In genomic region chr10:48684792-48685651, GRCh38 we compare ENCODE assay signal across 8 cellular contexts. TPM values are rescaled to one million over a fixed set of nuclear protein-coding genes. Genes with fewer than 3 reads are reported as not detected.
A peak's percentile ranks its signal among the peaks of the same experiment; 100 is the strongest.
DNase-seq lines count a peak whose midpoint lies in the region; ATAC-seq and TF ChIP-seq lines count a peak whose summit lies in the region.

TSS of gene WDFY4 (plus strand) at chr10:48684873. CDS start at chr10:48709733, 24,860 bp downstream.

- ATAC-seq in activated T-cell treated with anti-CD3 and anti-CD28 coated beads, Interleukin-2, amount 50 U/mL, for 4 hours, result no peak
- peak; percentile 52 for ATAC-seq in HG03196 (IDR thresholded peaks at IDR 0.05; ENCODE audit: unreplicated experiment)
- ATAC-seq in stimulated activated naive B cell treated with anti-CD40 and anti-IgM and Interleukin-4, amounts not matched to agents 10 μg/mL and 1 μg/mL and 100 μg/mL, for 72 hours (replicated peaks), result peak; percentile 80 to 82

- H3K27me3 Mint-ChIP-seq in activated T-cell treated with anti-CD3 and anti-CD28 coated beads, Interleukin-2, amount 50 U/mL, for 4 hours (ENCODE audit: low read depth), result peaks cover 9% of the 10 kb centered on the region
- no peaks in the 10 kb centered on the region for H3K27me3 Mint-ChIP-seq in stimulated activated naive B cell treated with anti-CD40 and anti-IgM and Interleukin-4, amounts not matched to agents 10 μg/mL and 1 μg/mL and 100 μg/mL, for 72 hours

- peak within 1 kb of the TSS; percentile 36 for H3K27ac ChIP-seq in colonic mucosa
- no peak within 1 kb of the TSS for H3K27ac ChIP-seq in prostate gland

- H3K4me3 ChIP-seq in colonic mucosa (peak within 1 kb of the TSS; percentile 9), prostate gland (no peak within 1 kb of the TSS)

- H3K9me3 ChIP-seq in colonic mucosa (no peaks in the 10 kb centered on the region), prostate gland (no peaks in the 10 kb centered on the region)

- H3K36me3 ChIP-seq in colonic mucosa (no peaks in the 10 kb centered on the region), prostate gland (no peaks in the 10 kb centered on the region)

- H3K27me3 ChIP-seq in colonic mucosa (no peaks in the 10 kb centered on the region), prostate gland (replicated peaks; ENCODE audit: insufficient read depth) (no peaks in the 10 kb centered on the region)

- peak within 1 kb of the TSS; percentile 64 for H3K4me3 Mint-ChIP-seq in activated T-cell treated with anti-CD3 and anti-CD28 coated beads, Interleukin-2, amount 50 U/mL, for 4 hours
- H3K4me3 Mint-ChIP-seq in stimulated activated naive B cell treated with anti-CD40 and anti-IgM and Interleukin-4, amounts not matched to agents 10 μg/mL and 1 μg/mL and 100 μg/mL, for 72 hours, result peak within 1 kb of the TSS; percentile 91 to 93

- peak within 1 kb of the TSS; percentile 98 for H3K27ac Mint-ChIP-seq in stimulated activated naive B cell treated with anti-CD40 and anti-IgM and Interleukin-4, amounts not matched to agents 10 μg/mL and 1 μg/mL and 100 μg/mL, for 72 hours

- H3K4me1 Mint-ChIP-seq in activated T-cell treated with anti-CD3 and anti-CD28 coated beads, Interleukin-2, amount 50 U/mL, for 4 hours (ENCODE audit: low read depth), result no peaks in the 10 kb centered on the region
- H3K4me1 Mint-ChIP-seq in stimulated activated naive B cell treated with anti-CD40 and anti-IgM and Interleukin-4, amounts not matched to agents 10 μg/mL and 1 μg/mL and 100 μg/mL, for 72 hours, result peaks cover 35 to 66% of the 10 kb centered on the region in 2 donors

- TF ChIP-seq CTCF in colonic mucosa (IDR thresholded peaks at IDR 0.05) (no peak), prostate gland (IDR thresholded peaks at IDR 0.05) (no peak)

- no peak for DNase-seq in activated T-cell treated with anti-CD3 and anti-CD28 coated beads, Interleukin-2, amount 50 U/mL, for 4 hours
- DNase-seq in activated T-cell treated with anti-CD3 and anti-CD28 coated beads, Interleukin-2, amount 50 U/mL, for 48 hours, result no peak
- DNase-seq in colonic mucosa (no peak), prostate gland (ENCODE audit: low spot score) (no peak), NCI-H1417 treated with DMSO at 0.1 percent for 48 hours (lab: John Stamatoyannopoulos, UW) (no peak), NCI-H2171 treated with DMSO at 0.1 percent for 48 hours (lab: John Stamatoyannopoulos, UW) (no peak)
- peak; percentile 88 for DNase-seq in stimulated activated naive B cell treated with anti-CD40 and anti-IgM and Interleukin-4, amounts not matched to agents 10 μg/mL and 1 μg/mL and 100 μg/mL, for 72 hours

- no peaks in the 10 kb centered on the region for H3K4me1 ChIP-seq in colonic mucosa
- no peaks in the 10 kb centered on the region for H3K4me1 ChIP-seq in prostate gland (replicated peaks)

- H3K9me3 Mint-ChIP-seq in activated T-cell treated with anti-CD3 and anti-CD28 coated beads, Interleukin-2, amount 50 U/mL, for 4 hours, result no peaks in the 10 kb centered on the region
- H3K9me3 Mint-ChIP-seq in stimulated activated naive B cell treated with anti-CD40 and anti-IgM and Interleukin-4, amounts not matched to agents 10 μg/mL and 1 μg/mL and 100 μg/mL, for 72 hours, result peaks cover 2 to 3% of the 10 kb centered on the region in 2 donors

- TF ChIP-seq POLR2A in prostate gland (IDR thresholded peaks at IDR 0.05), result no peak

- WGBS in prostate gland, result 81% methylated on average over 19 of the region's 23 CpGs

- intact Hi-C loops in colonic mucosa (cut with DNase I), result no loop called here
- intact Hi-C loops in prostate gland (cut with DNase I), result no loop called here

- no peaks in the 10 kb centered on the region for H3K36me3 Mint-ChIP-seq in activated T-cell treated with anti-CD3 and anti-CD28 coated beads, Interleukin-2, amount 50 U/mL, for 4 hours (ENCODE audit: insufficient read depth)
- H3K36me3 Mint-ChIP-seq in stimulated activated naive B cell treated with anti-CD40 and anti-IgM and Interleukin-4, amounts not matched to agents 10 μg/mL and 1 μg/mL and 100 μg/mL, for 72 hours, result peaks cover 39 to 51% of the 10 kb centered on the region in 2 donors

- peak within 1 kb of the TSS in 1 of 2 donors; percentile 43 for H3K9ac ChIP-seq in colonic mucosa (ENCODE audit: low read depth in 2 of 2, low read length in 2 of 2)

RNA-seq across cellular contexts. Expression of gene WDFY4, which starts in this region (rescaled TPM):
- total RNA-seq in activated T-cell treated with anti-CD3 and anti-CD28 coated beads, Interleukin-2, amount 50 U/mL, for 4 hours, result 1 to 10 TPM in 1 of 3 donors, under 1 TPM in 2; 0.53 to 3.9 (median 0.89) TPM
- total RNA-seq in colonic mucosa (1 to 10 TPM; 1.5 to 1.6 TPM), prostate gland (1 to 10 TPM in 1 of 2 donors, under 1 TPM in 1; 0.59 to 5.7 TPM)

Comparison
In these comparisons a context has a peak if more than half of its experiments do, and no peak if none do; other contexts are left out.
1. ATAC-seq: peak in HG03196 (single experiment) and stimulated activated naive B cell treated with anti-CD40 and anti-IgM and Interleukin-4, amounts not matched to agents 10 μg/mL and 1 μg/mL and 100 μg/mL, for 72 hours (2 of 2); none in activated T-cell treated with anti-CD3 and anti-CD28 coated beads, Interleukin-2, amount 50 U/mL, for 4 hours (0 of 2).